Comparison of ENCODE assay signal across 19 cellular contexts in genomic region chr1:165228676-165229075, GRCh38.
DNase-seq lines count a peak whose midpoint lies in the region; ATAC-seq, FAIRE-seq and TF ChIP-seq lines count a peak whose summit lies in the region.
"Had no signal": no experiment of that assay in that cellular context is flagged by ENCODE, and none has a peak within 500 bp of the region (broad histone marks: within the 10 kb centered on the region; RNA-seq: fewer than 3 reads in every experiment).

No MANE protein-coding gene starts in this region.

- H3K36me3 Mint-ChIP-seq in CD14-positive monocyte = no peaks in the 10 kb centered on the region
- H3K36me3 Mint-ChIP-seq: activated naive CD8-positive, alpha-beta T cell treated with anti-CD3 and anti-CD28 coated beads, Interleukin-2, amount 10 ng/mL, durations not matched to agents 7 days and 5 days had no signal

- no peaks in the 10 kb centered on the region for H3K27me3 ChIP-seq in brain microvascular endothelial cell (replicated peaks)

- no peak for FAIRE-seq in GM12891 (lab: Jason Lieb, UNC)
- FAIRE-seq: endothelial cell of umbilical vein had no signal

- intact Hi-C loops in CD14-positive monocyte (cut with micrococcal nuclease) = no loop called here

- no peak for TF ChIP-seq CTCF in GM12865 (IDR thresholded peaks at IDR 0.05; ENCODE audit: insufficient read depth, low read depth, low read length, missing control alignments)
- TF ChIP-seq CTCF in NB4 (IDR thresholded peaks at IDR 0.05; ENCODE audit: low read depth, low read length) = no peak
- no peak for TF ChIP-seq CTCF in brain microvascular endothelial cell (IDR thresholded peaks at IDR 0.05; ENCODE audit: low read depth, low read length, missing control alignments)
- no peak for TF ChIP-seq CTCF in CD14-positive monocyte (IDR thresholded peaks at IDR 0.05)

- in situ Hi-C loops in brain microvascular endothelial cell (cut with HindIII; ENCODE audit: low pct_ligation_motif_present, low sequenced_read_pairs) = no loop called here

- H3K4me3 ChIP-seq in GM12865 (ENCODE audit: low read depth, low read length) (no peak overlapping the region), NB4 (ENCODE audit: low read depth, low read length) (no peak overlapping the region), brain microvascular endothelial cell (ENCODE audit: low read depth, low read length) (no peak overlapping the region)
- H3K4me3 ChIP-seq: psoas muscle had no signal

- no peak for ATAC-seq in GM19467 (IDR thresholded peaks at IDR 0.05; ENCODE audit: unreplicated experiment)
- ATAC-seq: psoas muscle, T-helper 17 cell had no signal

- DNase-seq in GM12865 (ENCODE audit: low read depth) (peak; percentile 3), NB4 (ENCODE audit: low read depth) (peak; percentile 22), brain microvascular endothelial cell (peak; percentile 0), left kidney (ENCODE audit: low read depth, low spot score) (peak; percentile 81), middle frontal gyrus (ENCODE audit: extremely low spot score, low spot score) (no peak), GM12891 (ENCODE audit: insufficient read length, low spot score) (no peak), CD14-positive monocyte (ENCODE audit: low spot score) (no peak)
- DNase-seq: activated CD4-positive, alpha-beta T cell treated with anti-CD3 and anti-CD28 coated beads for 48 hours; activated naive CD8-positive, alpha-beta T cell treated with anti-CD3 and anti-CD28 coated beads, Interleukin-2, amount 10 ng/mL, durations not matched to agents 7 days and 5 days; activated T-cell treated with anti-CD3 and anti-CD28 coated beads, Interleukin-2, amount 50 U/mL, for 1 hour; C1 segment of cervical spinal cord; glutamatergic neuron; NCI-H2107; NCI-H774; psoas muscle; T-helper 17 cell had no signal

- H3K27ac Mint-ChIP-seq in CD14-positive monocyte = no peak overlapping the region
- H3K27ac Mint-ChIP-seq: activated naive CD8-positive, alpha-beta T cell treated with anti-CD3 and anti-CD28 coated beads, Interleukin-2, amount 10 ng/mL, durations not matched to agents 7 days and 5 days; T-helper 17 cell had no signal

- H3K27ac ChIP-seq in brain microvascular endothelial cell = no peak overlapping the region
- H3K27ac ChIP-seq: psoas muscle had no signal

- H3K36me3 ChIP-seq in brain microvascular endothelial cell (replicated peaks) = no peaks in the 10 kb centered on the region

- TF ChIP-seq POLR2A in NB4 (IDR thresholded peaks at IDR 0.05; ENCODE audit: extremely low read depth, insufficient read length) (no peak), GM12891 (IDR thresholded peaks at IDR 0.05; ENCODE audit: low read depth, low read length) (no peak)

- peaks cover 7 to 9% (median 9%) of the 10 kb centered on the region in 3 donors for H3K27me3 Mint-ChIP-seq in CD14-positive monocyte (ENCODE audit: low read depth in 3 of 3)

- H3K4me3 Mint-ChIP-seq in CD14-positive monocyte = no peak overlapping the region
- H3K4me3 Mint-ChIP-seq: activated naive CD8-positive, alpha-beta T cell treated with anti-CD3 and anti-CD28 coated beads, Interleukin-2, amount 10 ng/mL, durations not matched to agents 7 days and 5 days; central memory CD8-positive, alpha-beta T cell; T-helper 17 cell had no signal

- H3K9me3 Mint-ChIP-seq in CD14-positive monocyte = no peaks in the 10 kb centered on the region
- H3K9me3 Mint-ChIP-seq: activated naive CD8-positive, alpha-beta T cell treated with anti-CD3 and anti-CD28 coated beads, Interleukin-2, amount 10 ng/mL, durations not matched to agents 7 days and 5 days had no signal

- no peaks in the 10 kb centered on the region for H3K4me1 Mint-ChIP-seq in CD14-positive monocyte
- H3K4me1 Mint-ChIP-seq: activated naive CD8-positive, alpha-beta T cell treated with anti-CD3 and anti-CD28 coated beads, Interleukin-2, amount 10 ng/mL, durations not matched to agents 7 days and 5 days; central memory CD8-positive, alpha-beta T cell; T-helper 17 cell had no signal

TF ChIP-seq in GM12891, 5 proteins besides CTCF, POLR2A, EP300 and RAD21:
- TF ChIP-seq POU2F2 (IDR thresholded peaks at IDR 0.05; ENCODE audit: low read depth, low read length) (no peak), POLR2AphosphoS5 (IDR thresholded peaks at IDR 0.05; ENCODE audit: low read depth, low read length) (no peak), TAF1 (IDR thresholded peaks at IDR 0.05; ENCODE audit: low read depth, low read length) (no peak), SPI1 (IDR thresholded peaks at IDR 0.05; ENCODE audit: low read depth, low read length) (no peak), PAX5 (IDR thresholded peaks at IDR 0.05; ENCODE audit: insufficient read depth, low read length, severe bottlenecking) (no peak)

Comparison
In these comparisons a context has a peak if more than half of its experiments do, and no peak if none do; other contexts are left out.
1. DNase-seq: peak in GM12865 (single experiment), NB4 (single experiment), brain microvascular endothelial cell (single experiment) and left kidney (single experiment); none in middle frontal gyrus (single experiment), GM12891 (single experiment) and CD14-positive monocyte (single experiment).